In the genomic region with DNA sequence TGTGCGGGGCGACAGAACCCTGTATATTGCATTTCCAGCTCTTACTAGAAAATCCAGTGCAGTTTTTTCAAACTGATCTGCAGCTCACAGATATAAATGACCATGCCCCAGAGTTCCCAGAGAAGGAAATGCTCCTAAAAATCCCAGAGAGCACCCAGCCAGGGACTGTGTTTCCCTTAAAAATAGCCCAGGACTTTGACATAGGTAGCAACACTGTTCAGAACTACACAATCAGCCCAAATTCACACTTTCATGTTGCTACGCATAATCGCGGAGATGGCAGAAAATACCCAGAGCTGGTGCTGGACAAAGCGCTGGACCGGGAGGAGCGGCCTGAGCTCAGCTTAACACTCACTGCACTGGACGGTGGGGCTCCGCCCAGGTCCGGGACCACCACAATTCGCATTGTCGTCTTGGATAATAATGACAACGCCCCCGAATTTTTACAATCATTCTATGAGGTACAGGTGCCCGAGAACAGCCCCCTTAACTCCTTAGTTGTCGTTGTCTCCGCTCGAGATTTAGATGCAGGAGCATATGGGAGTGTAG, we compare ENCODE assay signal across 13 cellular contexts. TPM values are rescaled to one million over a fixed set of nuclear protein-coding genes. Genes with fewer than 3 reads are reported as not detected.
DNase-seq lines count a peak whose midpoint lies in the region; ATAC-seq, FAIRE-seq and TF ChIP-seq lines count a peak whose summit lies in the region.
"Had no signal": no experiment of that assay in that cellular context is flagged by ENCODE, and none has a peak within 500 bp of the region (broad histone marks: within the 10 kb centered on the region; RNA-seq: fewer than 3 reads in every experiment).

No MANE protein-coding gene starts in this region.

- no peak overlapping the region for H3K27ac Mint-ChIP-seq in astrocyte (ENCODE audit: unreplicated experiment)
- H3K27ac Mint-ChIP-seq: activated B cell treated with CpG ODN at 0.5 μM for 24 hours had no signal

- H3K27ac ChIP-seq in HUES6 (ENCODE audit: low read depth, low read length): no peak overlapping the region; the same call in 1 of the 2 replicates
- H3K27ac ChIP-seq in astrocyte (ENCODE audit: low read depth, low read length): no peak overlapping the region
- no peak overlapping the region for H3K27ac ChIP-seq in lower lobe of right lung
- H3K27ac ChIP-seq in smooth muscle cell (ENCODE audit: low read depth): no peak overlapping the region

- TF ChIP-seq CTCF in astrocyte (IDR thresholded peaks at IDR 0.05; ENCODE audit: insufficient read depth, low read depth, low read length) (no peak), lower lobe of right lung (IDR thresholded peaks at IDR 0.05) (no peak), smooth muscle cell (IDR thresholded peaks at IDR 0.05; ENCODE audit: borderline replicate concordance, insufficient read depth, poor library complexity, severe bottlenecking) (no peak)

- H3K4me3 Mint-ChIP-seq in astrocyte (ENCODE audit: unreplicated experiment): peak overlapping the region; percentile 79
- H3K4me3 Mint-ChIP-seq: activated T-cell treated with anti-CD3 and anti-CD28 coated beads, Interleukin-2, amount 50 U/mL, for 4 hours had no signal

- H3K27me3 ChIP-seq in HUES6 (ENCODE audit: control insufficient read depth, insufficient read depth, low read length) (no peaks in the 10 kb centered on the region), astrocyte (ENCODE audit: insufficient read depth, low read length) (no peaks in the 10 kb centered on the region), lower lobe of right lung (ENCODE audit: low read depth) (no peaks in the 10 kb centered on the region), smooth muscle cell (ENCODE audit: low read depth) (no peaks in the 10 kb centered on the region)

- H3K27me3 Mint-ChIP-seq in astrocyte (ENCODE audit: low read depth, unreplicated experiment): no peaks in the 10 kb centered on the region

- FAIRE-seq in astrocyte (lab: Jason Lieb, UNC): no peak

- H4K20me1 ChIP-seq in astrocyte (ENCODE audit: insufficient read depth, low read length) (no peaks in the 10 kb centered on the region), smooth muscle cell (ENCODE audit: low read depth) (no peaks in the 10 kb centered on the region)

- H3K4me1 ChIP-seq in HUES6 (ENCODE audit: control insufficient read depth, insufficient read depth, low read length) (no peaks in the 10 kb centered on the region), astrocyte (ENCODE audit: insufficient read depth, low read length) (no peaks in the 10 kb centered on the region), lower lobe of right lung (no peaks in the 10 kb centered on the region), smooth muscle cell (ENCODE audit: low read depth) (no peaks in the 10 kb centered on the region)
- H3K4me1 ChIP-seq: Caco-2 had no signal

- 74% methylated on average over 19 of the region's 19 CpGs for WGBS in smooth muscle cell (ENCODE audit: low lambda C conversion rate)

- peaks cover 25% of the 10 kb centered on the region for H3K9me3 Mint-ChIP-seq in astrocyte (ENCODE audit: unreplicated experiment)

- H3K4me2 ChIP-seq in astrocyte (ENCODE audit: low read length) (peak overlapping the region; percentile 62), smooth muscle cell (peak overlapping the region; percentile 76)

- no peak overlapping the region for H2AFZ ChIP-seq in astrocyte (ENCODE audit: low read depth, low read length)
- peak overlapping the region; percentile 93 for H2AFZ ChIP-seq in smooth muscle cell (ENCODE audit: low read depth)

- H3K4me1 Mint-ChIP-seq in astrocyte (ENCODE audit: low read depth, unreplicated experiment): no peaks in the 10 kb centered on the region
- H3K4me1 Mint-ChIP-seq: activated B cell treated with CpG ODN at 0.5 μM for 24 hours had no signal

- no peak for DNase-seq in astrocyte (ENCODE audit: low read depth)
- DNase-seq in lower lobe of right lung: no peak
- no peak for DNase-seq in smooth muscle cell (lab: John Stamatoyannopoulos, UW; ENCODE audit: unreplicated experiment)
- DNase-seq in NCI-H526 (lab: John Stamatoyannopoulos, UW): no peak
- no peak for DNase-seq in stimulated activated naive CD4-positive, alpha-beta T cell treated with Interleukin-2 at 50 U/mL for 16 hours (lab: John Stamatoyannopoulos, UW)
- DNase-seq in COR-L47 (lab: John Stamatoyannopoulos, UW): no peak
- DNase-seq: activated B cell treated with CpG ODN at 0.5 μM for 24 hours; activated T-cell treated with anti-CD3 and anti-CD28 coated beads, Interleukin-2, amount 50 U/mL, for 4 hours; Caco-2; central memory CD4-positive, alpha-beta T cell; kidney glomerular epithelial cell had no signal

- peak overlapping the region; percentile 52; the same call in 1 of the 2 replicates for H3K4me3 ChIP-seq in HUES6 (ENCODE audit: low read depth, low read length)
- H3K4me3 ChIP-seq in astrocyte (ENCODE audit: insufficient read depth, low read depth, low read length): peak overlapping the region; percentile 44
- peak overlapping the region; percentile 31 for H3K4me3 ChIP-seq in lower lobe of right lung
- peak overlapping the region; percentile 60 for H3K4me3 ChIP-seq in smooth muscle cell

- H3K79me2 ChIP-seq in astrocyte (ENCODE audit: insufficient read depth, low read length) (no peaks in the 10 kb centered on the region), smooth muscle cell (ENCODE audit: low read depth) (no peaks in the 10 kb centered on the region)

- peaks cover 20% of the 10 kb centered on the region for H3K36me3 Mint-ChIP-seq in astrocyte (ENCODE audit: low read depth, unreplicated experiment)

- intact Hi-C loops in lower lobe of right lung (cut with DNase I): no loop called here

- H3K9me3 ChIP-seq in HUES6 (ENCODE audit: control insufficient read depth, insufficient read depth, low read depth, low read length) (peaks cover 18% of the 10 kb centered on the region), astrocyte (ENCODE audit: insufficient read depth, low read depth, low read length) (peaks cover 3% of the 10 kb centered on the region), lower lobe of right lung (peaks cover 21% of the 10 kb centered on the region), smooth muscle cell (replicated peaks; ENCODE audit: low read depth) (peaks cover 4% of the 10 kb centered on the region)

- H3K36me3 ChIP-seq in HUES6 (ENCODE audit: control insufficient read depth, insufficient read depth, low read length) (no peaks in the 10 kb centered on the region), astrocyte (ENCODE audit: insufficient read depth, low read length) (no peaks in the 10 kb centered on the region), lower lobe of right lung (no peaks in the 10 kb centered on the region), smooth muscle cell (ENCODE audit: low read depth) (no peaks in the 10 kb centered on the region)

- no peaks in the 10 kb centered on the region for H3F3A ChIP-seq in smooth muscle cell (ENCODE audit: low read depth)

- ATAC-seq in lower lobe of right lung (no peak), GM18517 (IDR thresholded peaks at IDR 0.05; ENCODE audit: unreplicated experiment) (no peak)
- ATAC-seq: activated T-cell treated with anti-CD3 and anti-CD28 coated beads, Interleukin-2, amount 50 U/mL, for 4 hours had no signal

- H3K9ac ChIP-seq in HUES6 (ENCODE audit: low read length) (no peak overlapping the region), astrocyte (ENCODE audit: low read length) (no peak overlapping the region), smooth muscle cell (ENCODE audit: low read depth) (peak overlapping the region; percentile 60)

RNA-seq across cellular contexts. Expression of a gene that starts 0.8 kb away (rescaled TPM):
- total RNA-seq in astrocyte (8.7 and 9.7 TPM in 2 replicates), lower lobe of right lung (1.8 TPM), smooth muscle cell (12.0 and 12.8 TPM in 2 replicates)
- 6.3 and 9.7 TPM in 2 replicates for polyA plus RNA-seq in smooth muscle cell
- total RNA-seq: activated B cell treated with CpG ODN at 0.5 μM for 24 hours, Caco-2 had no signal

RNA-seq across cellular contexts. Expression of a gene that starts 14.1 kb away (rescaled TPM):
- total RNA-seq in astrocyte: 0.50 and 0.70 TPM in 2 replicates
- total RNA-seq in lower lobe of right lung: 0.41 TPM
- total RNA-seq in smooth muscle cell: 0.58 and 0.94 TPM in 2 replicates
- 0.25 and 0.32 TPM in 2 replicates for polyA plus RNA-seq in smooth muscle cell
- total RNA-seq: activated B cell treated with CpG ODN at 0.5 μM for 24 hours, Caco-2 had no signal

RNA-seq across cellular contexts. Expression of a gene that starts 14.2 kb away (rescaled TPM):
- total RNA-seq in astrocyte (1.0 and 1.1 TPM in 2 replicates), lower lobe of right lung (2.2 TPM), smooth muscle cell (2.4 and 2.5 TPM in 2 replicates)
- 0.41 and 1.3 TPM in 2 replicates for polyA plus RNA-seq in smooth muscle cell
- total RNA-seq: activated B cell treated with CpG ODN at 0.5 μM for 24 hours; activated T-cell treated with anti-CD3 and anti-CD28 coated beads, Interleukin-2, amount 50 U/mL, for 4 hours; Caco-2 had no signal

RNA-seq across cellular contexts. Expression of a gene that starts 35.5 kb away (rescaled TPM):
- total RNA-seq in astrocyte (3.6 and 3.9 TPM in 2 replicates), lower lobe of right lung (1.5 TPM), smooth muscle cell (3.8 and 5.3 TPM in 2 replicates)
- polyA plus RNA-seq in smooth muscle cell: 1.5 and 1.8 TPM in 2 replicates
- total RNA-seq: activated B cell treated with CpG ODN at 0.5 μM for 24 hours; activated T-cell treated with anti-CD3 and anti-CD28 coated beads, Interleukin-2, amount 50 U/mL, for 4 hours; Caco-2 had no signal

RNA-seq across cellular contexts. Expression of a gene that starts 36.7 kb away (rescaled TPM):
- 0.79 and 1.0 TPM in 2 replicates for total RNA-seq in astrocyte
- total RNA-seq in lower lobe of right lung: 1.9 TPM
- total RNA-seq in smooth muscle cell: 0.76 and 1.4 TPM in 2 replicates
- 0.06 TPM in 1 of 2 replicates, not detected in the other for polyA plus RNA-seq in smooth muscle cell
- total RNA-seq: activated B cell treated with CpG ODN at 0.5 μM for 24 hours; activated T-cell treated with anti-CD3 and anti-CD28 coated beads, Interleukin-2, amount 50 U/mL, for 4 hours; Caco-2 had no signal
